ENCODE assay signal across 1 cellular context in genomic region chr1:20666804-20667203, GRCh38.
TF ChIP-seq lines count a peak whose summit lies in the region.

No MANE protein-coding gene starts in this region.

TF ChIP-seq in GM23338, 12 proteins besides CTCF, POLR2A, EP300 and RAD21 (continued from another document):
- no peak for TF ChIP-seq REST (IDR thresholded peaks at IDR 0.05; ENCODE audit: unreplicated experiment)
- no peak for TF ChIP-seq EZH2phosphoT487 (IDR thresholded peaks at IDR 0.05; ENCODE audit: unreplicated experiment)
